ENCODE assay signal across 11 cellular contexts in genomic region chr1:244435562-244436205, GRCh38. TPM values are rescaled to one million over a fixed set of nuclear protein-coding genes. Genes with fewer than 3 reads are reported as not detected.
DNase-seq lines count a peak whose midpoint lies in the region; ATAC-seq and TF ChIP-seq lines count a peak whose summit lies in the region.
"Had no signal": no experiment of that assay in that cellular context is flagged by ENCODE, and none has a peak within 500 bp of the region (broad histone marks: within the 10 kb centered on the region; RNA-seq: fewer than 3 reads in every experiment).

No MANE protein-coding gene starts in this region.

- DNase-seq in activated naive CD8-positive, alpha-beta T cell treated with anti-CD3 and anti-CD28 coated beads for 36 hours, result peak; percentile 42
- DNase-seq in immature natural killer cell (no peak), NCI-H2029 treated with DMSO at 0.1 percent for 48 hours (lab: John Stamatoyannopoulos, UW) (no peak), NCI-H2029 (lab: John Stamatoyannopoulos, UW) (no peak), NCI-H2171 (lab: John Stamatoyannopoulos, UW) (no peak)
- DNase-seq: sigmoid colon, T-cell had no signal

- H3K4me1 Mint-ChIP-seq in activated naive CD8-positive, alpha-beta T cell treated with anti-CD3 and anti-CD28 coated beads for 36 hours, result peaks cover 32% of the 10 kb centered on the region
- peaks cover 25 to 39% of the 10 kb centered on the region in 2 donors for H3K4me1 Mint-ChIP-seq in immature natural killer cell

- POLR2A ChIA-PET in HEK293 (lab: Yijun Ruan, JAX), result interaction anchor here (0.6 to 1.0 kb wide), 2 partner anchors 9 to 12 kb away, joined by 4 read pairs; no protein-coding TSS in a partner anchor

- no peaks in the 10 kb centered on the region for H3K9me3 ChIP-seq in HEK293 (ENCODE audit: control insufficient read depth, insufficient read depth, low read depth, low read length)
- H3K9me3 ChIP-seq: sigmoid colon, thoracic aorta had no signal

- H3K27ac Mint-ChIP-seq in activated naive CD8-positive, alpha-beta T cell treated with anti-CD3 and anti-CD28 coated beads for 36 hours, result peak overlapping the region; percentile 97
- peak overlapping the region; percentile 22 to 85 (median 70) for H3K27ac Mint-ChIP-seq in immature natural killer cell

- H3K4me3 Mint-ChIP-seq in activated naive CD8-positive, alpha-beta T cell treated with anti-CD3 and anti-CD28 coated beads for 36 hours, result peak overlapping the region; percentile 57
- H3K4me3 Mint-ChIP-seq in immature natural killer cell, result no peak overlapping the region
- H3K4me3 Mint-ChIP-seq: T-cell had no signal

- no peaks in the 10 kb centered on the region for H3K9me3 Mint-ChIP-seq in activated naive CD8-positive, alpha-beta T cell treated with anti-CD3 and anti-CD28 coated beads for 36 hours
- H3K9me3 Mint-ChIP-seq in immature natural killer cell, result no peaks in the 10 kb centered on the region
- H3K9me3 Mint-ChIP-seq: T-cell had no signal

- CTCF ChIA-PET in HEK293 (lab: Yijun Ruan, JAX), result no interaction called here

- peaks cover 10% of the 10 kb centered on the region for H3K36me3 ChIP-seq in ACC112 (ENCODE audit: insufficient read depth, low read length)
- peaks cover 29 to 50% of the 10 kb centered on the region in 2 experiments for H3K36me3 ChIP-seq in HEK293 (ENCODE audit: control insufficient read depth in 2 of 2, insufficient read depth in 1 of 2, low read length in 2 of 2)

- no peak for TF ChIP-seq CTCF in HEK293 (tag by site-specific recombination; IDR thresholded peaks at IDR 0.05)

- no peaks in the 10 kb centered on the region for H3K27me3 Mint-ChIP-seq in activated naive CD8-positive, alpha-beta T cell treated with anti-CD3 and anti-CD28 coated beads for 36 hours
- no peaks in the 10 kb centered on the region for H3K27me3 Mint-ChIP-seq in immature natural killer cell (ENCODE audit: low read depth in 3 of 3)
- H3K27me3 Mint-ChIP-seq: T-cell had no signal

- peak overlapping the region; percentile 97 for H3K27ac ChIP-seq in ACC112 (ENCODE audit: low read depth, low read length)
- H3K27ac ChIP-seq in HEK293 (ENCODE audit: extremely low read depth, low read depth, low read length), result no peak overlapping the region
- H3K27ac ChIP-seq: sigmoid colon had no signal

- peaks cover 35% of the 10 kb centered on the region for H3K36me3 Mint-ChIP-seq in activated naive CD8-positive, alpha-beta T cell treated with anti-CD3 and anti-CD28 coated beads for 36 hours
- peaks cover 9 to 21% (median 13%) of the 10 kb centered on the region in 3 donors for H3K36me3 Mint-ChIP-seq in immature natural killer cell

- ATAC-seq in GM21526 (IDR thresholded peaks at IDR 0.05; ENCODE audit: low FRiP score, unreplicated experiment), result no peak
- ATAC-seq: T-cell had no signal

- H3K4me1 ChIP-seq in ACC112 (ENCODE audit: control insufficient read depth, insufficient read depth, low read length, unreplicated experiment), result peaks cover 38% of the 10 kb centered on the region
- peaks cover 18% of the 10 kb centered on the region for H3K4me1 ChIP-seq in HEK293 (ENCODE audit: control insufficient read depth, insufficient read depth, low read length)

- no peaks in the 10 kb centered on the region for H3K27me3 ChIP-seq in ACC112 (ENCODE audit: insufficient read depth, low read length)
- H3K27me3 ChIP-seq: sigmoid colon had no signal

- H3K79me2 ChIP-seq in ACC112 (ENCODE audit: control insufficient read depth, insufficient read depth, low read length, unreplicated experiment), result peaks cover 23% of the 10 kb centered on the region

- no peak overlapping the region for H2AFZ ChIP-seq in ACC112 (ENCODE audit: low read length, unreplicated experiment)

- H3K4me3 ChIP-seq in ACC112 (ENCODE audit: low read depth, low read length) (peak overlapping the region; percentile 52), HEK293 (ENCODE audit: low read depth, low read length) (no peak overlapping the region)
- H3K4me3 ChIP-seq: sigmoid colon, thoracic aorta had no signal

TF ChIP-seq in HEK293, 187 proteins besides CTCF, POLR2A, EP300 and RAD21 (continues in another document):
- TF ChIP-seq ZNF335 (tag by site-specific recombination; conservative IDR thresholded peaks at IDR 0.05) (0 out of 2 replicates have a peak, but pooled peaks have one; percentile 4), PRDM1 (tag by site-specific recombination; IDR thresholded peaks at IDR 0.05) (peak; percentile 54), ZNF747 (tag by site-specific recombination; IDR thresholded peaks at IDR 0.05) (no peak), ZNF214 (tag by site-specific recombination; IDR thresholded peaks at IDR 0.05; ENCODE audit: borderline replicate concordance) (no peak), ZNF645 (tag by site-specific recombination; IDR thresholded peaks at IDR 0.05) (no peak), ELK4 (IDR thresholded peaks at IDR 0.05; ENCODE audit: borderline replicate concordance, low read depth, low read length) (no peak), ZNF513 (tag by site-specific recombination; IDR thresholded peaks at IDR 0.05) (peak; percentile 99), AEBP2 (tag by site-specific recombination; IDR thresholded peaks at IDR 0.05; ENCODE audit: borderline replicate concordance) (no peak), ZNF658 (tag by site-specific recombination; IDR thresholded peaks at IDR 0.05) (0 out of 2 replicates have a peak, but pooled peaks have one; percentile 54), ZNF398 (tag by site-specific recombination; IDR thresholded peaks at IDR 0.05) (peak; percentile 44; the same call in 1 of the 2 replicates), ZNF585B (tag by site-specific recombination; IDR thresholded peaks at IDR 0.05) (no peak), ZNF600 (tag by site-specific recombination; IDR thresholded peaks at IDR 0.05) (0 out of 2 replicates have a peak, but pooled peaks have one; percentile 48)

RNA-seq across cellular contexts. Expression of gene ADSS2, which starts 16.0 kb away (rescaled TPM):
- total RNA-seq in activated naive CD8-positive, alpha-beta T cell treated with anti-CD3 and anti-CD28 coated beads for 36 hours, result 10 to 100 TPM; 66.1 to 67.8 TPM
- 10 to 100 TPM; 28.8 to 44.7 (median 30.0) TPM for polyA plus RNA-seq in immature natural killer cell

RNA-seq across cellular contexts. Expression of gene CATSPERE, which starts 25.4 kb away (rescaled TPM):
- total RNA-seq in activated naive CD8-positive, alpha-beta T cell treated with anti-CD3 and anti-CD28 coated beads for 36 hours, result under 1 TPM; 0.38 to 0.45 TPM
- polyA plus RNA-seq in immature natural killer cell, result under 1 TPM in 2 of 3 donors, not detected in 1; 0.11 to 0.31 TPM
